19 cellular contexts compared by ENCODE assay signal in the genomic region with DNA sequence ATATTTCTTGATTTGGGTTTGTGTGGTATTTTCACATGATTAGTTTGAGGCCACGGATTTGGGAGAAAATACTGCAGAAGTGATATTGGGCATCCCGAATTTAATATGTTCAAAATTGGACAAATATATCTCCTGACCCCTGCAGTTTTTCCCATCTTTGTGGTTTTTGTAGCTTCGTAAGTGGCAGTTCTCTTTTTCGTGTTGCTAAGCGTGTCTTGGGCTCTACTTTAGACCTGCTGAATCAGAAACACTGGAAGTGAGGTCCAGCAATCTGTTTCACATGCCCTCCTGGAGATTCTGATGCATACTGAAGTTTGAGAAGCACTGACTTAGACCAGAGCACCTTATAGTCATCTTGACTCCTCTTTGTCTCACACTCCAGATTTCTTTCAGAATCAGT.
DNase-seq lines count a peak whose midpoint lies in the region; ATAC-seq lines count a peak whose summit lies in the region.
"Had no signal": no experiment of that assay in that cellular context is flagged by ENCODE, and none has a peak within 500 bp of the region (broad histone marks: within the 10 kb centered on the region; RNA-seq: fewer than 3 reads in every experiment).

No MANE protein-coding gene starts in this region.

- peaks cover 32% of the 10 kb centered on the region for H3K4me1 Mint-ChIP-seq in dendritic cell treated with granulocyte-macrophage colony-stimulating factor and Interleukin-4, amounts not matched to agents 40 ng/mL and 50 ng/mL, for 4 days (ENCODE audit: low read depth)
- H3K4me1 Mint-ChIP-seq: GM23338 had no signal

- H3K27ac Mint-ChIP-seq in dendritic cell treated with granulocyte-macrophage colony-stimulating factor and Interleukin-4, amounts not matched to agents 40 ng/mL and 50 ng/mL, for 4 days, result peak overlapping the region; percentile 18
- H3K27ac Mint-ChIP-seq: CD8-positive, alpha-beta T cell; GM23338; T-helper 1 cell treated with Interleukin-12 subunit alpha and Interleukin-12 subunit beta and Interleukin-4 antibody, amounts not matched to agents 30 μg/mL and 1 μg/mL, for 36 hours had no signal

- no peaks in the 10 kb centered on the region for H3K36me3 Mint-ChIP-seq in dendritic cell treated with granulocyte-macrophage colony-stimulating factor and Interleukin-4, amounts not matched to agents 40 ng/mL and 50 ng/mL, for 4 days (ENCODE audit: low read depth)
- H3K36me3 Mint-ChIP-seq: CD8-positive, alpha-beta T cell had no signal

- H3K9me3 Mint-ChIP-seq in dendritic cell treated with granulocyte-macrophage colony-stimulating factor and Interleukin-4, amounts not matched to agents 40 ng/mL and 50 ng/mL, for 4 days, result no peaks in the 10 kb centered on the region
- H3K9me3 Mint-ChIP-seq: CD8-positive, alpha-beta T cell; GM23338 had no signal

- peak; percentile 14 for DNase-seq in CD1c-positive myeloid dendritic cell (ENCODE audit: extremely low spot score)
- peak; percentile 3 for DNase-seq in GDM1 (lab: John Stamatoyannopoulos, UW)
- peak; percentile 30 for DNase-seq in NOMO-1 treated with DMSO at 0.1 percent for 48 hours (lab: John Stamatoyannopoulos, UW; ENCODE audit: unreplicated experiment)
- no peak for DNase-seq in SW 1271 (lab: John Stamatoyannopoulos, UW)
- DNase-seq in DMS153 treated with DMSO at 0.1 percent for 48 hours (lab: John Stamatoyannopoulos, UW; ENCODE audit: unreplicated experiment), result no peak
- DNase-seq: Calu3; CD8-positive, alpha-beta T cell; DMS153; MM.1S; NCI-H1694 treated with DMSO at 0.1 percent for 48 hours; NCI-H2107; NCI-H446 treated with DMSO at 0.1 percent for 48 hours; NCI-H526 treated with DMSO at 0.1 percent for 48 hours; SHP77 treated with DMSO at 0.1 percent for 48 hours had no signal

- no peak for ATAC-seq in HG03354 (IDR thresholded peaks at IDR 0.05; ENCODE audit: poor library complexity, severe bottlenecking, unreplicated experiment)
- ATAC-seq: CD8-positive, alpha-beta T cell; GM23338; SK-N-SH treated with all-trans-retinoic acid at 6 μM for 48 hours had no signal

- H3K27me3 Mint-ChIP-seq in dendritic cell treated with granulocyte-macrophage colony-stimulating factor and Interleukin-4, amounts not matched to agents 40 ng/mL and 50 ng/mL, for 4 days, result peaks cover 21% of the 10 kb centered on the region

- no peak overlapping the region for H3K4me3 Mint-ChIP-seq in dendritic cell treated with granulocyte-macrophage colony-stimulating factor and Interleukin-4, amounts not matched to agents 40 ng/mL and 50 ng/mL, for 4 days
- H3K4me3 Mint-ChIP-seq: CD8-positive, alpha-beta T cell; GM23338; T-helper 1 cell treated with Interleukin-12 subunit alpha and Interleukin-12 subunit beta and Interleukin-4 antibody, amounts not matched to agents 30 μg/mL and 1 μg/mL, for 36 hours had no signal

- intact Hi-C loops in dendritic cell treated with granulocyte-macrophage colony-stimulating factor and Interleukin-4, amounts not matched to agents 40 ng/mL and 50 ng/mL, for 4 days (cut with micrococcal nuclease), result loop anchor here (2.0 to 10.0 kb wide), 2 partner anchors 202 to 564 kb away; no protein-coding TSS in a partner anchor

Comparison
In these comparisons a context has a peak if more than half of its experiments do, and no peak if none do; other contexts are left out.
1. DNase-seq: peak in CD1c-positive myeloid dendritic cell (single experiment), GDM1 (single experiment) and NOMO-1 treated with DMSO at 0.1 percent for 48 hours (single experiment); none in SW 1271 (0 of 2) and DMS153 treated with DMSO at 0.1 percent for 48 hours (single experiment).